ENCODE assay signal across 13 cellular contexts in the genomic region with DNA sequence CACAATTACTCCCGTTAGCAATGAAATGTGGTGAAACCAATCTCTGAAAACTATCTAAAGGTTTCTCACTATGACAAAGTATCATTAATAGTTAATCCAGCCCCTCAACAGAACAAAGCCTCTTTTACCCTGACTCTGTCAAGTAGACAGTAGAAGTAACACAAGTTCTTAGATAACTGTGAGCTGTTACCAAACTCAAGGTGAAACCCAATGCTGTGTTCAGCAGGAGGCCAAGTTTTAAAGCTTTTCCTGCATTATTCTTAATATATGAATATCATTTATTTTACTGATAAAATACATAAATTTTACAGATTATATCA.
A peak's percentile ranks its signal among the peaks of the same experiment; 100 is the strongest.
DNase-seq lines count a peak whose midpoint lies in the region; ATAC-seq and TF ChIP-seq lines count a peak whose summit lies in the region.
"Had no signal": no experiment of that assay in that cellular context is flagged by ENCODE, and none has a peak within 500 bp of the region (broad histone marks: within the 10 kb centered on the region; RNA-seq: fewer than 3 reads in every experiment).

No MANE protein-coding gene starts in this region.

- H3K4me1 ChIP-seq in DND-41 (ENCODE audit: insufficient read depth, low read length) (peaks cover 27% of the 10 kb centered on the region), PC-9 (replicated peaks; ENCODE audit: insufficient read depth) (no peaks in the 10 kb centered on the region)

- intact Hi-C loops in PC-9 (cut with micrococcal nuclease; ENCODE audit: unreplicated experiment), result no loop called here

- DNase-seq in DND-41, result no peak
- DNase-seq in DMS 273 treated with DMSO at 0.1 percent for 48 hours (lab: John Stamatoyannopoulos, UW), result no peak
- DNase-seq in PC-9, result no peak
- no peak for DNase-seq in NCI-H524 treated with DMSO at 0.1 percent for 48 hours (lab: John Stamatoyannopoulos, UW)
- no peak for DNase-seq in activated naive CD4-positive, alpha-beta T cell treated with anti-CD3 and anti-CD28 coated beads, Interleukin-2, amount 50 U/mL, for 16 hours
- DNase-seq: activated T-cell treated with anti-CD3 and anti-CD28 coated beads, Interleukin-2, amount 50 U/mL, for 4 hours; brain microvascular endothelial cell; IMR-90 had no signal

- H3K27ac ChIP-seq in DND-41 (ENCODE audit: low read length) (peak overlapping the region; percentile 58), PC-9 (no peak overlapping the region)
- H3K27ac ChIP-seq: brain microvascular endothelial cell, GM23248, skin epidermis had no signal

- no peak for TF ChIP-seq CTCF in DND-41 (IDR thresholded peaks at IDR 0.05; ENCODE audit: borderline replicate concordance, extremely low read depth, low read length, poor library complexity, severe bottlenecking)
- TF ChIP-seq CTCF in PC-9 (conservative IDR thresholded peaks at IDR 0.05), result no peak

- H2AFZ ChIP-seq in DND-41 (ENCODE audit: low read depth, low read length), result no peak overlapping the region
- no peak overlapping the region for H2AFZ ChIP-seq in PC-9
- H2AFZ ChIP-seq: GM23248 had no signal

- peaks cover 5% of the 10 kb centered on the region; the same call in 1 of the 2 replicates for H3K36me3 ChIP-seq in DND-41 (ENCODE audit: insufficient read depth, low read length)
- H3K36me3 ChIP-seq in PC-9 (ENCODE audit: low read depth), result no peaks in the 10 kb centered on the region
- H3K36me3 ChIP-seq: brain microvascular endothelial cell had no signal

- ATAC-seq in DND-41 (ENCODE audit: insufficient read depth, low read depth), result peak; percentile 41; the same call in 1 of the 3 replicates
- peak; percentile 81 for ATAC-seq in GM19397 (IDR thresholded peaks at IDR 0.05; ENCODE audit: unreplicated experiment)
- peak; percentile 89 for ATAC-seq in HG02840 (IDR thresholded peaks at IDR 0.05; ENCODE audit: low FRiP score, unreplicated experiment)
- peak; percentile 92 for ATAC-seq in HG03558 (IDR thresholded peaks at IDR 0.05; ENCODE audit: extremely low read depth, unreplicated experiment)
- ATAC-seq: activated T-cell treated with anti-CD3 and anti-CD28 coated beads, Interleukin-2, amount 50 U/mL, for 4 hours had no signal

- H3K9me2 ChIP-seq in PC-9 (ENCODE audit: insufficient read depth), result no peaks in the 10 kb centered on the region

- H3F3A ChIP-seq in PC-9 (ENCODE audit: insufficient read depth, low read depth), result 0 out of 2 replicates have a peak, but pooled peaks cover 1% of the 10 kb centered on the region

- peaks cover 97% of the 10 kb centered on the region for H3K79me2 ChIP-seq in DND-41 (ENCODE audit: insufficient read depth, low read length)
- H3K79me2 ChIP-seq in PC-9 (ENCODE audit: low read depth), result peaks cover 4% of the 10 kb centered on the region; the same call in 1 of the 2 replicates

- H3K27me3 ChIP-seq in DND-41 (ENCODE audit: insufficient read depth, low read length, poor library complexity) (no peaks in the 10 kb centered on the region), PC-9 (ENCODE audit: insufficient read depth, low read depth) (no peaks in the 10 kb centered on the region)
- H3K27me3 ChIP-seq: brain microvascular endothelial cell had no signal

- no peaks in the 10 kb centered on the region for H3K9me3 ChIP-seq in DND-41 (ENCODE audit: insufficient read depth, low read length, severe bottlenecking)
- no peaks in the 10 kb centered on the region for H3K9me3 ChIP-seq in PC-9 (ENCODE audit: insufficient read depth, low read depth)

- H3K4me3 ChIP-seq in DND-41 (ENCODE audit: low read depth in 1 of 2, low read length in 2 of 2) (no peak overlapping the region), PC-9 (no peak overlapping the region)
- H3K4me3 ChIP-seq: GM23248, skin epidermis had no signal

- CTCF ChIA-PET in PC-9 (lab: Charles Lee), result no interaction called here

- no peak overlapping the region for H3K9ac ChIP-seq in DND-41 (ENCODE audit: low read depth, low read length)
- H3K9ac ChIP-seq: GM23248 had no signal

- H3K4me2 ChIP-seq in DND-41 (ENCODE audit: insufficient read depth, low read length) (no peak overlapping the region), PC-9 (no peak overlapping the region)

- BruUV-seq in PC-9 (replicated peaks; lab: Mats Ljungman, UMichigan), result no TSS peak

- no peaks in the 10 kb centered on the region for H4K20me1 ChIP-seq in DND-41 (ENCODE audit: insufficient read depth, low read length)
- peaks cover 7% of the 10 kb centered on the region; the same call in 1 of the 2 replicates for H4K20me1 ChIP-seq in PC-9 (ENCODE audit: insufficient read depth)

- POLR2A ChIA-PET in PC-9 (lab: Charles Lee; ENCODE audit: unreplicated experiment), result no interaction called here

Comparison
In these comparisons a context has a peak if more than half of its experiments do, and no peak if none do; other contexts are left out.
1. ATAC-seq: peak in every context shown above with its lines; median percentile 92 in HG03558; 89 in HG02840; 81 in GM19397; 41 in DND-41.